Comparison of ENCODE assay signal across 8 cellular contexts in the genomic region with DNA sequence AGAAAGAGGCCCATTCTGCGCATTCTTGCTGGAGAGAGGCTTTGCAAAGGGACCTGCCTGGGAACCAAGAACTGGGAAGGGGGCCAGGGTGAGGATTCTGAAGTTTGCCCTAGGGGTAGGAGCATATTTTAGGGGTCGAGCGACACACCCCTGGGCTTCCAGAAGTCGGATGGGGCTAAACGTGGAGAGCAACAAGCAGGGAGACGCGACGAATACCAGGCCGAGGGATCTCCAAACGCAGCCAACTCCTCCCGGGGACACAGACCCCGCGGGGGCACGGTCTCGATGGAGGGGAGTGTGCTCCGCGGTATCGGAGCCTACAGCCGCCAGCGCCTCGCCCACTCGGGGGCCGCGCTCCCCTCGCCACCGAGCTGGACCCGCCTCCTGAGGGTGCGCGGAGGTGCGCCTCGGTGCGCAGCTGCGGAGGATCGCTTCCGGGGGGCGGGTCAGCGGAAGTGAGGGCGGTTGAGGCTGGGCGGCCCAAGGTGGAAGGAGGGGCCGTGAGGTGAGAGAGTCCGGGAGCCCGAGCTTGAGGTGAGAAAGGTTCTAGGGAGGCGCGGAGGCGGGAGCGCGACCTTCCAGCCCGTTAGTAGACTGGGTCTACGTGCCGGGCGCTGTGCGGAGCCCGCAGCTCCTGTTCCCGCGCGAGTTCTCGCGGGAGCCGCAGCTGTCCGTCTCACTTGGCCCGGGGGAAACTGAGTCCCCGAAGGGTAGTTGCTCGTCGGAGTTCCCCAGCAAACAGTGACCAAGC. TPM values are rescaled to one million over a fixed set of nuclear protein-coding genes. Genes with fewer than 3 reads are reported as not detected.
DNase-seq lines count a peak whose midpoint lies in the region; ATAC-seq and TF ChIP-seq lines count a peak whose summit lies in the region.

A gene (plus strand): TSS at position 459 of the 751 bp plus-strand sequence. CDS start 3,151 bp downstream, outside the sequence.

- peak within 1 kb of the TSS; percentile 97 for H3K27ac Mint-ChIP-seq in neural crest cell (ENCODE audit: unreplicated experiment)

- H3K27me3 ChIP-seq in stomach smooth muscle (ENCODE audit: control insufficient read depth in 1 of 2, insufficient read depth in 2 of 2, low read length in 2 of 2) = no peaks in the 10 kb centered on the region

- in situ Hi-C loops in KBM-7 (cut with MboI; ENCODE audit: low pct_unique_long_range_greater_than_20kb, low sequenced_read_pairs) = no loop called here

- H3K4me3 Mint-ChIP-seq in neural crest cell = peak within 1 kb of the TSS; percentile 98

- peak within 1 kb of the TSS; percentile 85 to 90 for H3K9ac ChIP-seq in stomach smooth muscle (ENCODE audit: low read length in 2 of 2)

- peak within 1 kb of the TSS; percentile 80 for H3K27ac ChIP-seq in stomach smooth muscle (ENCODE audit: low read length)

- DNase-seq in Daoy (ENCODE audit: low read depth) (peak; percentile 90), KBM-7 (peak; percentile 89), fibroblast of the conjunctiva (ENCODE audit: low read depth) (peak; percentile 28), neural crest cell (ENCODE audit: low read depth, low spot score) (peak; percentile 67)
- peak; percentile 92 for DNase-seq in activated effector memory CD4-positive, alpha-beta T cell treated with Interleukin-2 at 50 U/mL for 16 hours

- H3K9me3 ChIP-seq in stomach smooth muscle (ENCODE audit: control insufficient read depth in 2 of 2, low read length in 2 of 2) = no peaks in the 10 kb centered on the region

- peak within 1 kb of the TSS; percentile 83 to 93 for H3K4me3 ChIP-seq in stomach smooth muscle (ENCODE audit: low read length in 2 of 2)

- peaks cover 31% of the 10 kb centered on the region for H3K4me1 ChIP-seq in stomach smooth muscle (ENCODE audit: control insufficient read depth, insufficient read depth, low read length)

- H3K27me3 Mint-ChIP-seq in neural crest cell (ENCODE audit: low read depth) = peaks cover 11% of the 10 kb centered on the region

- ATAC-seq in GM21619 (IDR thresholded peaks at IDR 0.05; ENCODE audit: unreplicated experiment) = peak; percentile 75

- no peaks in the 10 kb centered on the region for H3K9me3 Mint-ChIP-seq in neural crest cell

- TF ChIP-seq POLR2A in Raji (IDR thresholded peaks at IDR 0.05; ENCODE audit: insufficient read depth, low read depth, low read length) = peak; percentile 97

- H3K36me3 ChIP-seq in stomach smooth muscle (ENCODE audit: control insufficient read depth in 2 of 2, insufficient read depth in 2 of 2, low read length in 2 of 2) = peaks cover 3 to 12% of the 10 kb centered on the region in 2 donors

- no peak for TF ChIP-seq CTCF in neural crest cell (conservative IDR thresholded peaks at IDR 0.05)

- H3K4me1 Mint-ChIP-seq in neural crest cell = peaks cover 38% of the 10 kb centered on the region

- no peaks in the 10 kb centered on the region for H3K36me3 Mint-ChIP-seq in neural crest cell (ENCODE audit: low read depth)

RNA-seq across cellular contexts. Expression of the gene that starts here (rescaled TPM):
- total RNA-seq in Daoy (2014; rRNA removed; shearing (Covaris generic)) = 30.7 and 41.7 TPM in 2 replicates
- total RNA-seq in neural crest cell = 61.1 and 68.6 TPM in 2 replicates

Comparison
In these comparisons a context has a peak if more than half of its experiments do, and no peak if none do; other contexts are left out.
1. Peak in every context shown above with its lines: DNase-seq, ATAC-seq, H3K4me3 ChIP-seq and H3K27ac ChIP-seq.
2. DNase-seq: peak in every context shown above with its lines; median percentile 92 in activated effector memory CD4-positive, alpha-beta T cell treated with Interleukin-2 at 50 U/mL for 16 hours; 90 in Daoy; 89 in KBM-7; 67 in neural crest cell; 28 in fibroblast of the conjunctiva.